8 cellular contexts compared by ENCODE assay signal in genomic region chr4:174120446-174121142, GRCh38.
DNase-seq lines count a peak whose midpoint lies in the region; ATAC-seq, FAIRE-seq and TF ChIP-seq lines count a peak whose summit lies in the region.

No MANE protein-coding gene starts in this region.

- TF ChIP-seq CTCF in D721Med (IDR thresholded peaks at IDR 0.05; ENCODE audit: insufficient read depth, missing control alignments) (peak; percentile 58), GM23338 (conservative IDR thresholded peaks at IDR 0.05; ENCODE audit: low read depth in 2 of 2) (peak; percentile 63 to 69), osteoblast (IDR thresholded peaks at IDR 0.05; ENCODE audit: extremely low read depth, low read depth, low read length) (peak; percentile 65)

- DNase-seq in D721Med (ENCODE audit: insufficient read length, low spot score) (no peak), GM23338 (ENCODE audit: low spot score) (peak; percentile 75), NCI-H1694 treated with DMSO at 0.1 percent for 48 hours (lab: John Stamatoyannopoulos, UW) (peak; percentile 32), glomerular endothelial cell (ENCODE audit: extremely low read depth, low read depth, low spot score) (peak; percentile 20), osteoblast (ENCODE audit: insufficient read length, low spot score, missing footprints) (peak; percentile 49)
- peak; percentile 30 for DNase-seq in activated CD4-positive, alpha-beta T cell treated with anti-CD3 and anti-CD28 coated beads, Interleukin-2, amount 10 ng/mL, durations not matched to agents 7 days and 5 days

- no peaks in the 10 kb centered on the region for H4K20me1 ChIP-seq in GM23338 (replicated peaks; ENCODE audit: insufficient read depth)
- no peaks in the 10 kb centered on the region for H4K20me1 ChIP-seq in osteoblast (ENCODE audit: insufficient read depth, low read length)

- H3K9me2 ChIP-seq in GM23338 (ENCODE audit: insufficient read depth) = no peaks in the 10 kb centered on the region

- FAIRE-seq in D721Med (lab: Jason Lieb, UNC) = peak; percentile 64

- H3K27me3 ChIP-seq in GM23338 (ENCODE audit: insufficient read depth) (no peaks in the 10 kb centered on the region), osteoblast (ENCODE audit: insufficient read depth, low read length) (peaks cover 2% of the 10 kb centered on the region)

- H3K27ac ChIP-seq in GM23338 (ENCODE audit: low read depth) (no peak overlapping the region), osteoblast (ENCODE audit: low read depth, low read length) (no peak overlapping the region)

- H3K4me2 ChIP-seq in GM23338 (peak overlapping the region; percentile 57), osteoblast (ENCODE audit: insufficient read depth, low read length) (peak overlapping the region; percentile 91)

- POLR2A ChIA-PET in activated CD4-positive, alpha-beta T cell treated with anti-CD3 and anti-CD28 coated beads, Interleukin-2, amount 10 ng/mL, durations not matched to agents 7 days and 5 days (lab: Charles Lee) = no interaction called here

- peak; percentile 71 for ATAC-seq in GM23338
- ATAC-seq in HG02571 (IDR thresholded peaks at IDR 0.05; ENCODE audit: unreplicated experiment) = no peak
- no peak for ATAC-seq in HG03280 (IDR thresholded peaks at IDR 0.05; ENCODE audit: unreplicated experiment)

- H3K4me3 Mint-ChIP-seq in GM23338 = peak overlapping the region; percentile 63; the same call in 2 of the 3 replicates
- no peak overlapping the region for H3K4me3 Mint-ChIP-seq in activated CD4-positive, alpha-beta T cell treated with anti-CD3 and anti-CD28 coated beads, Interleukin-2, amount 10 ng/mL, durations not matched to agents 7 days and 5 days

- H3K36me3 ChIP-seq in GM23338 (ENCODE audit: insufficient read depth) (no peaks in the 10 kb centered on the region), osteoblast (ENCODE audit: insufficient read depth, low read length) (no peaks in the 10 kb centered on the region)

- peak overlapping the region; percentile 12; the same call in 1 of the 2 replicates for H2AFZ ChIP-seq in GM23338
- peak overlapping the region; percentile 93 for H2AFZ ChIP-seq in osteoblast (ENCODE audit: low read length)

- H3K27ac Mint-ChIP-seq in GM23338 = no peak overlapping the region
- H3K27ac Mint-ChIP-seq in activated CD4-positive, alpha-beta T cell treated with anti-CD3 and anti-CD28 coated beads, Interleukin-2, amount 10 ng/mL, durations not matched to agents 7 days and 5 days = no peak overlapping the region

- no peaks in the 10 kb centered on the region for H3K36me3 Mint-ChIP-seq in GM23338 (ENCODE audit: low read depth)
- H3K36me3 Mint-ChIP-seq in activated CD4-positive, alpha-beta T cell treated with anti-CD3 and anti-CD28 coated beads, Interleukin-2, amount 10 ng/mL, durations not matched to agents 7 days and 5 days (ENCODE audit: low read depth) = no peaks in the 10 kb centered on the region

- H3K79me2 ChIP-seq in GM23338 (replicated peaks; ENCODE audit: insufficient read depth) (no peaks in the 10 kb centered on the region), osteoblast (ENCODE audit: insufficient read depth, low read length) (no peaks in the 10 kb centered on the region)

- no peaks in the 10 kb centered on the region for H3F3A ChIP-seq in GM23338 (replicated peaks; ENCODE audit: low read depth)

- H3K9me3 ChIP-seq in osteoblast (ENCODE audit: low read depth, low read length) = no peaks in the 10 kb centered on the region

- no peaks in the 10 kb centered on the region; the same call in 1 of the 2 replicates for H3K4me1 ChIP-seq in GM23338 (ENCODE audit: insufficient read depth)
- peaks cover 3% of the 10 kb centered on the region for H3K4me1 ChIP-seq in osteoblast (ENCODE audit: insufficient read depth, low read length)

- H3K9me3 Mint-ChIP-seq in GM23338 = no peaks in the 10 kb centered on the region
- H3K9me3 Mint-ChIP-seq in activated CD4-positive, alpha-beta T cell treated with anti-CD3 and anti-CD28 coated beads, Interleukin-2, amount 10 ng/mL, durations not matched to agents 7 days and 5 days = no peaks in the 10 kb centered on the region

- CTCF ChIA-PET in activated CD4-positive, alpha-beta T cell treated with anti-CD3 and anti-CD28 coated beads, Interleukin-2, amount 10 ng/mL, durations not matched to agents 7 days and 5 days (lab: Charles Lee) = no interaction called here

- H3K4me1 Mint-ChIP-seq in GM23338 = no peaks in the 10 kb centered on the region; the same call in 2 of the 3 replicates
- no peaks in the 10 kb centered on the region for H3K4me1 Mint-ChIP-seq in activated CD4-positive, alpha-beta T cell treated with anti-CD3 and anti-CD28 coated beads, Interleukin-2, amount 10 ng/mL, durations not matched to agents 7 days and 5 days

- H3K27me3 Mint-ChIP-seq in GM23338 (ENCODE audit: insufficient read depth, low read depth, poor library complexity) = no peaks in the 10 kb centered on the region
- peaks cover 31% of the 10 kb centered on the region for H3K27me3 Mint-ChIP-seq in activated CD4-positive, alpha-beta T cell treated with anti-CD3 and anti-CD28 coated beads, Interleukin-2, amount 10 ng/mL, durations not matched to agents 7 days and 5 days

- H3K4me3 ChIP-seq in GM23338 (peak overlapping the region; percentile 29; the same call in 1 of the 2 replicates), osteoblast (ENCODE audit: insufficient read depth, low read length) (peak overlapping the region; percentile 76)

TF ChIP-seq in GM23338, 12 proteins besides CTCF, POLR2A, EP300 and RAD21 (continues in another document):
- TF ChIP-seq ZNF331 (CRISPR knock-in tag; IDR thresholded peaks at IDR 0.05; ENCODE audit: low read depth) (no peak), POLR2AphosphoS5 (IDR thresholded peaks at IDR 0.05; ENCODE audit: low read depth) (no peak), REST (IDR thresholded peaks at IDR 0.05; ENCODE audit: unreplicated experiment) (no peak), CREB1 (CRISPR knock-in tag; IDR thresholded peaks at IDR 0.05; ENCODE audit: low read depth) (no peak), JUNB (IDR thresholded peaks at IDR 0.05; ENCODE audit: unreplicated experiment) (no peak), NANOG (IDR thresholded peaks at IDR 0.05; ENCODE audit: borderline replicate concordance) (no peak), EZH2 (IDR thresholded peaks at IDR 0.05; ENCODE audit: low read depth, unreplicated experiment) (no peak), STAT1 (IDR thresholded peaks at IDR 0.05; ENCODE audit: unreplicated experiment) (no peak)
